ENCODE assay signal across 13 cellular contexts in genomic region chr1:171998711-171999110, GRCh38.
"Had no signal": no experiment of that assay in that cellular context is flagged by ENCODE, and none has a peak within 500 bp of the region (broad histone marks: within the 10 kb centered on the region; RNA-seq: fewer than 3 reads in every experiment).

No MANE protein-coding gene starts in this region.

- H3K4me1 Mint-ChIP-seq: activated T-helper 17 cell treated with anti-CD3 and anti-CD28 coated beads, Interleukin-2, amount 50 U/mL, for 72 hours; stimulated activated effector memory CD8-positive, alpha-beta T cell treated with anti-CD3 and anti-CD28 coated beads, Interleukin-12 subunit alpha, Interleukin-12 subunit beta, amount 100 ng/mL, for 72 hours had no signal

- H3K27ac ChIP-seq: tibial nerve had no signal

- H3K27me3 ChIP-seq: tibial nerve had no signal

- H3K9me3 ChIP-seq: mucosa of descending colon, tibial nerve had no signal

- ATAC-seq: activated T-helper 17 cell treated with anti-CD3 and anti-CD28 coated beads, Interleukin-2, amount 50 U/mL, for 72 hours; left colon; mucosa of descending colon; natural killer cell; right cardiac atrium; stimulated activated effector memory CD8-positive, alpha-beta T cell treated with anti-CD3 and anti-CD28 coated beads, Interleukin-12 subunit alpha, Interleukin-12 subunit beta, amount 100 ng/mL, for 72 hours had no signal

- H3K4me3 Mint-ChIP-seq: activated naive CD4-positive, alpha-beta T cell treated with anti-CD3 and anti-CD28 coated beads for 36 hours; activated T-helper 17 cell treated with anti-CD3 and anti-CD28 coated beads, Interleukin-2, amount 50 U/mL, for 72 hours; natural killer cell; stimulated activated effector memory CD8-positive, alpha-beta T cell treated with anti-CD3 and anti-CD28 coated beads, Interleukin-12 subunit alpha, Interleukin-12 subunit beta, amount 100 ng/mL, for 72 hours had no signal

- H3K27ac Mint-ChIP-seq: activated naive CD4-positive, alpha-beta T cell treated with anti-CD3 and anti-CD28 coated beads for 36 hours; activated T-helper 17 cell treated with anti-CD3 and anti-CD28 coated beads, Interleukin-2, amount 50 U/mL, for 72 hours; natural killer cell; progenitor cell of endocrine pancreas; stimulated activated effector memory CD8-positive, alpha-beta T cell treated with anti-CD3 and anti-CD28 coated beads, Interleukin-12 subunit alpha, Interleukin-12 subunit beta, amount 100 ng/mL, for 72 hours had no signal

- H3K36me3 ChIP-seq: tibial nerve had no signal

- DNase-seq: activated CD4-positive, alpha-beta T cell treated with anti-CD3 and anti-CD28 coated beads for 48 hours; activated naive CD4-positive, alpha-beta T cell treated with anti-CD3 and anti-CD28 coated beads for 36 hours; hypothalamus; left colon; mucosa of descending colon; natural killer cell; occipital lobe; right cardiac atrium; T-helper 1 cell had no signal

- H3K27me3 Mint-ChIP-seq: activated T-helper 17 cell treated with anti-CD3 and anti-CD28 coated beads, Interleukin-2, amount 50 U/mL, for 72 hours; progenitor cell of endocrine pancreas had no signal

- H3K9me3 Mint-ChIP-seq: activated naive CD4-positive, alpha-beta T cell treated with anti-CD3 and anti-CD28 coated beads for 36 hours; activated T-helper 17 cell treated with anti-CD3 and anti-CD28 coated beads, Interleukin-2, amount 50 U/mL, for 72 hours; natural killer cell; stimulated activated effector memory CD8-positive, alpha-beta T cell treated with anti-CD3 and anti-CD28 coated beads, Interleukin-12 subunit alpha, Interleukin-12 subunit beta, amount 100 ng/mL, for 72 hours had no signal

- H3K36me3 Mint-ChIP-seq: natural killer cell; stimulated activated effector memory CD8-positive, alpha-beta T cell treated with anti-CD3 and anti-CD28 coated beads, Interleukin-12 subunit alpha, Interleukin-12 subunit beta, amount 100 ng/mL, for 72 hours had no signal

- H3K4me3 ChIP-seq: mucosa of descending colon, tibial nerve had no signal
